ENCODE assay signal across 20 cellular contexts in genomic region chr3:122728186-122728585, GRCh38.
"Had no signal": no experiment of that assay in that cellular context is flagged by ENCODE, and none has a peak within 500 bp of the region (broad histone marks: within the 10 kb centered on the region; RNA-seq: fewer than 3 reads in every experiment).

No MANE protein-coding gene starts in this region.

- H3K27me3 ChIP-seq: SJSA1 had no signal

- H3K27ac ChIP-seq: SJSA1 had no signal

- DNase-seq: Karpas-422, KBM-7, MM.1S, NCI-H1092 treated with DMSO at 0.1 percent for 48 hours, NCI-H1436, NCI-H187, NCI-H2029, NCI-H2081 treated with DMSO at 0.1 percent for 48 hours, NCI-H2171, NCI-H226, NCI-H510A, NCI-H524 treated with DMSO at 0.1 percent for 48 hours, NCI-H69, NCI-H774, Right ventricle myocardium superior, RPMI8226, SIG-M5, T-cell had no signal

- FAIRE-seq: RCC 7860 had no signal

- H3K27me3 Mint-ChIP-seq: T-cell had no signal

- H3K4me3 Mint-ChIP-seq: T-cell had no signal

- H3K27ac Mint-ChIP-seq: T-cell had no signal

- H3K4me1 ChIP-seq: SJSA1 had no signal

- H3K9me3 ChIP-seq: SJSA1 had no signal

- H3K4me3 ChIP-seq: SJSA1 had no signal

- ATAC-seq: T-cell had no signal

- H3K36me3 ChIP-seq: SJSA1 had no signal
